In the genomic region with DNA sequence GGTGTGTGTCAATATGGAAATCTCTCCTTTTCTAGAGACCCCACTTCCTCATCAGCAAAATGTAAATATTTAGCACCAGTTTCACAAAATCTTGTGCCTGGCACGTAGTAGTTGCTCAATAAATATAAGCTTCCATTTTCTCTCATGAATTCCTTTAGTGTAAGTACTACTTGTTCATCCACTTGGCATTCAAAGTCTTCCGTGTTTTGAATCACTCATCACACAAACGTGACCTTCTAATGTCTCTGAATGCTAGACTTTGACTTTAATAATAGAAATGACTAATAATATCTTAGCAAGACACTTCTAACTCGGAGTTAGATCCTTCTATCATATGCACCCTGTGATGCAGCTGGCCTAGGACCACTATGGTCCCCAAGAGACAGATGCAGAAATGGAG, we compare ENCODE assay signal across 20 cellular contexts.
DNase-seq lines count a peak whose midpoint lies in the region; ATAC-seq and TF ChIP-seq lines count a peak whose summit lies in the region.
"Had no signal": no experiment of that assay in that cellular context is flagged by ENCODE, and none has a peak within 500 bp of the region (broad histone marks: within the 10 kb centered on the region; RNA-seq: fewer than 3 reads in every experiment).

No MANE protein-coding gene starts in this region.

- WGBS in heart left ventricle, 4 donors, result 47 to 63% (median 52%) methylated on average over 4 of the region's 4 CpGs

- H3K9me3 Mint-ChIP-seq in osteocyte (ENCODE audit: unreplicated experiment), result no peaks in the 10 kb centered on the region
- H3K9me3 Mint-ChIP-seq: activated B cell treated with CpG ODN at 0.5 μM for 24 hours; activated naive CD4-positive, alpha-beta T cell treated with anti-CD3 and anti-CD28 coated beads, Interleukin-2, amount 10 ng/mL, durations not matched to agents 7 days and 5 days; H9; nephron progenitor cell had no signal

- peaks cover 0 to 63% (median 33%) of the 10 kb centered on the region in 12 donors for H3K4me1 ChIP-seq in heart left ventricle
- H3K4me1 ChIP-seq in ascending aorta, result peaks cover 12 to 31% of the 10 kb centered on the region in 2 donors
- H3K4me1 ChIP-seq in upper lobe of right lung, result peaks cover 17% of the 10 kb centered on the region
- H3K4me1 ChIP-seq: right lobe of liver had no signal

- no peaks in the 10 kb centered on the region for H3K9me3 ChIP-seq in heart left ventricle
- no peaks in the 10 kb centered on the region for H3K9me3 ChIP-seq in ascending aorta
- H3K9me3 ChIP-seq in upper lobe of right lung, result no peaks in the 10 kb centered on the region
- H3K9me3 ChIP-seq: right lobe of liver had no signal

- H3K27me3 Mint-ChIP-seq in osteocyte (ENCODE audit: unreplicated experiment), result peaks cover 7% of the 10 kb centered on the region
- H3K27me3 Mint-ChIP-seq: activated B cell treated with CpG ODN at 0.5 μM for 24 hours had no signal

- DNase-seq in heart left ventricle, result no peak
- no peak for DNase-seq in cardiac septum (ENCODE audit: low spot score)
- no peak for DNase-seq in ascending aorta (ENCODE audit: low spot score in 2 of 2)
- peak; percentile 80 for DNase-seq in hepatic stellate cell (ENCODE audit: low spot score)
- DNase-seq in upper lobe of right lung, result no peak
- no peak for DNase-seq in stimulated activated CD4-positive, alpha-beta T cell treated with anti-CD3 and anti-CD28 coated beads, Interleukin-4, amount 100 ng/mL, for 24 hours
- no peak for DNase-seq in osteocyte (ENCODE audit: extremely low spot score, unreplicated experiment)
- DNase-seq: ACHN; activated B cell treated with CpG ODN at 0.5 μM for 24 hours; activated naive CD4-positive, alpha-beta T cell treated with anti-CD3 and anti-CD28 coated beads, Interleukin-2, amount 10 ng/mL, durations not matched to agents 7 days and 5 days; DMS 273 treated with DMSO at 0.1 percent for 48 hours; H9; KBM-7; NCI-H1694; NCI-H524 treated with DMSO at 0.1 percent for 48 hours; nephron progenitor cell; PC-9; right lobe of liver; stimulated activated naive CD4-positive, alpha-beta T cell treated with Interleukin-2 at 50 U/mL for 16 hours had no signal

- H3K27ac Mint-ChIP-seq in osteocyte (ENCODE audit: unreplicated experiment), result no peak overlapping the region
- H3K27ac Mint-ChIP-seq: activated B cell treated with CpG ODN at 0.5 μM for 24 hours, H9 had no signal

- H3K27me3 ChIP-seq in heart left ventricle (no peaks in the 10 kb centered on the region), ascending aorta (no peaks in the 10 kb centered on the region), upper lobe of right lung (no peaks in the 10 kb centered on the region)
- H3K27me3 ChIP-seq: right lobe of liver had no signal

- TF ChIP-seq CTCF in heart left ventricle (IDR thresholded peaks at IDR 0.05) (no peak), ascending aorta (IDR thresholded peaks at IDR 0.05) (no peak), upper lobe of right lung (IDR thresholded peaks at IDR 0.05) (no peak), osteocyte (IDR thresholded peaks at IDR 0.05) (no peak)

- H3K36me3 ChIP-seq in heart left ventricle, result no peaks in the 10 kb centered on the region
- no peaks in the 10 kb centered on the region for H3K36me3 ChIP-seq in ascending aorta
- H3K36me3 ChIP-seq in upper lobe of right lung, result no peaks in the 10 kb centered on the region
- H3K36me3 ChIP-seq: right lobe of liver had no signal

- TF ChIP-seq POLR2A in heart left ventricle (IDR thresholded peaks at IDR 0.05), result no peak

- H3K27ac ChIP-seq in heart left ventricle, result peak overlapping the region in 11 of 12 donors; percentile 43 to 89 (median 73)
- peak overlapping the region; percentile 35 to 63 for H3K27ac ChIP-seq in ascending aorta
- peak overlapping the region; percentile 17 for H3K27ac ChIP-seq in upper lobe of right lung
- H3K27ac ChIP-seq: PC-9 had no signal

- no peak overlapping the region for H3K4me3 ChIP-seq in heart left ventricle
- H3K4me3 ChIP-seq in ascending aorta, result no peak overlapping the region
- H3K4me3 ChIP-seq in upper lobe of right lung, result no peak overlapping the region
- H3K4me3 ChIP-seq: PC-9, right lobe of liver had no signal

- intact Hi-C loops in heart left ventricle (cut with DNase I) (loop anchor here in 3 of 10 donors (10.0 kb wide), 3 partner anchors 87 to 567 kb away; partner anchors contain the start of gene CXCL12 (in 2 of the 3)), cardiac septum (cut with DNase I) (loop anchor here (2.0 to 10.0 kb wide), 4 partner anchors 47 to 1057 kb away; partner anchors contain the start of gene CXCL12), ascending aorta (cut with DNase I) (loop anchor here (2.0 to 5.0 kb wide), 2 partner anchors 45 to 125 kb away; no protein-coding TSS in a partner anchor), upper lobe of right lung (cut with DNase I) (no loop called here)

- peaks cover 24% of the 10 kb centered on the region for H3K4me1 Mint-ChIP-seq in osteocyte (ENCODE audit: unreplicated experiment)

- H3K36me3 Mint-ChIP-seq in osteocyte (ENCODE audit: unreplicated experiment), result no peaks in the 10 kb centered on the region
- H3K36me3 Mint-ChIP-seq: activated naive CD4-positive, alpha-beta T cell treated with anti-CD3 and anti-CD28 coated beads, Interleukin-2, amount 10 ng/mL, durations not matched to agents 7 days and 5 days had no signal

- no peak overlapping the region for H3K4me3 Mint-ChIP-seq in osteocyte (ENCODE audit: unreplicated experiment)
- H3K4me3 Mint-ChIP-seq: activated B cell treated with CpG ODN at 0.5 μM for 24 hours, H9, nephron progenitor cell had no signal

- ATAC-seq in heart left ventricle, result peak in 2 of 4 donors; percentile 41 to 60
- ATAC-seq in upper lobe of right lung, result no peak
- no peak for ATAC-seq in HG03159 (IDR thresholded peaks at IDR 0.05; ENCODE audit: unreplicated experiment)

Comparison
In these comparisons a context has a peak if more than half of its experiments do, and no peak if none do; other contexts are left out.
1. H3K27ac ChIP-seq: peak in every context shown above with its lines; median percentile 73 in heart left ventricle; 49 in ascending aorta; 17 in upper lobe of right lung.